ENCODE assay signal across 25 cellular contexts in genomic region chr10:76456190-76456589, GRCh38.
DNase-seq lines count a peak whose midpoint lies in the region; ATAC-seq, FAIRE-seq and TF ChIP-seq lines count a peak whose summit lies in the region.
"Had no signal": no experiment of that assay in that cellular context is flagged by ENCODE, and none has a peak within 500 bp of the region (broad histone marks: within the 10 kb centered on the region; RNA-seq: fewer than 3 reads in every experiment).

No MANE protein-coding gene starts in this region.

- H3K9ac ChIP-seq in GM23248 (no peak overlapping the region), K562 (ENCODE audit: insufficient read depth in 1 of 2, low read depth in 2 of 2, low read length in 2 of 2) (no peak overlapping the region)

- H3K27ac ChIP-seq in GM23248 (no peak overlapping the region), K562 (ENCODE audit: extremely low read depth, low read depth, low read length) (no peak overlapping the region), heart left ventricle (peak overlapping the region in 4 of 12 donors; percentile 7 to 49 (median 29))
- H3K27ac ChIP-seq: HL-60 had no signal

- TF ChIP-seq RAD21 in K562 (CRISPR knock-in tag; conservative IDR thresholded peaks at IDR 0.05 in 1 of 2, IDR thresholded peaks at IDR 0.05 in 1 of 2): no peak

- H3F3A ChIP-seq in GM23248 (ENCODE audit: insufficient read depth): no peaks in the 10 kb centered on the region

- H3K9me3 ChIP-seq in GM23248 (ENCODE audit: low read depth): no peaks in the 10 kb centered on the region
- no peaks in the 10 kb centered on the region for H3K9me3 ChIP-seq in K562 (replicated peaks; ENCODE audit: control insufficient read depth, insufficient read depth, low read depth, low read length)
- peaks cover 0 to 6% (median 0%) of the 10 kb centered on the region in 12 donors for H3K9me3 ChIP-seq in heart left ventricle
- H3K9me3 ChIP-seq: testis had no signal

- POLR2A ChIA-PET in K562 (lab: Yijun Ruan, JAX): no interaction called here

- H3K4me2 ChIP-seq in GM23248 (ENCODE audit: unreplicated experiment) (no peak overlapping the region), K562 (ENCODE audit: insufficient read depth, low read length) (no peak overlapping the region)

- no peak for TF ChIP-seq EP300 in K562 (IDR thresholded peaks at IDR 0.05; ENCODE audit: low read length)

- CTCF ChIA-PET in K562 (lab: Yijun Ruan, JAX; ENCODE audit: low intra/inter-chr PET ratio): no interaction called here

- 28 to 57% methylated on average over 1 of the region's 1 CpG for WGBS in GM23248 (ENCODE audit: low coverage in 1 of 2, low lambda C conversion rate in 2 of 2, missing lambda C conversion rate in 2 of 2), 2 experiments
- WGBS in K562 (ENCODE audit: insufficient coverage, low coverage, missing lambda C conversion rate): 0% methylated on average over 1 of the region's 1 CpG
- 44 to 66% (median 53%) methylated on average over 1 of the region's 1 CpG for WGBS in heart left ventricle, 4 donors

- H3K27me3 ChIP-seq in GM23248 (replicated peaks; ENCODE audit: insufficient read depth) (no peaks in the 10 kb centered on the region), K562 (ENCODE audit: control insufficient read depth in 2 of 2, insufficient read depth in 2 of 2, low read length in 2 of 2) (no peaks in the 10 kb centered on the region), heart left ventricle (no peaks in the 10 kb centered on the region)
- H3K27me3 ChIP-seq: testis had no signal

- H3K9me2 ChIP-seq in GM23248 (ENCODE audit: insufficient read depth): no peaks in the 10 kb centered on the region

- H4K20me1 ChIP-seq in GM23248 (ENCODE audit: insufficient read depth) (no peaks in the 10 kb centered on the region), K562 (replicated peaks; ENCODE audit: control insufficient read depth, insufficient read depth, low read length) (no peaks in the 10 kb centered on the region)

- H3K36me3 ChIP-seq in GM23248 (ENCODE audit: low read depth) (no peaks in the 10 kb centered on the region), K562 (ENCODE audit: control insufficient read depth, insufficient read depth, low read length) (no peaks in the 10 kb centered on the region), heart left ventricle (no peaks in the 10 kb centered on the region)

- H3K4me1 ChIP-seq in GM23248 (ENCODE audit: insufficient read depth) (peaks cover 18% of the 10 kb centered on the region), K562 (replicated peaks in 1 of 2; ENCODE audit: control insufficient read depth in 2 of 2, insufficient read depth in 2 of 2, low read length in 2 of 2) (no peaks in the 10 kb centered on the region), heart left ventricle (peaks cover 0 to 36% (median 12%) of the 10 kb centered on the region in 12 donors)

- no peak for ATAC-seq in K562
- ATAC-seq in heart left ventricle: peak in 3 of 4 donors; percentile 63 to 74 (median 64)
- no peak for ATAC-seq in GM21717 (IDR thresholded peaks at IDR 0.05; ENCODE audit: unreplicated experiment)
- no peak for ATAC-seq in GM21619 (IDR thresholded peaks at IDR 0.05; ENCODE audit: unreplicated experiment)
- ATAC-seq: activated CD8-positive, alpha-beta T cell treated with anti-CD3 and anti-CD28 coated beads for 36 hours; CD8-positive, alpha-beta T cell; naive thymus-derived CD8-positive, alpha-beta T cell had no signal

- FAIRE-seq in K562 (lab: Jason Lieb, UNC): no peak
- FAIRE-seq: H1 had no signal

- H2AFZ ChIP-seq in GM23248 (no peak overlapping the region), K562 (ENCODE audit: low read depth, low read length) (no peak overlapping the region)

- no peak for TF ChIP-seq CTCF in K562 (IDR thresholded peaks at IDR 0.05 in 2 of 3, conservative IDR thresholded peaks at IDR 0.05 in 1 of 3; ENCODE audit: insufficient read depth in 2 of 3, low read depth in 1 of 3, low read length in 3 of 3)
- TF ChIP-seq CTCF in heart left ventricle (IDR thresholded peaks at IDR 0.05): no peak

- H3K79me2 ChIP-seq in GM23248 (ENCODE audit: insufficient read depth) (no peaks in the 10 kb centered on the region), K562 (ENCODE audit: control insufficient read depth, insufficient read depth, low read length) (no peaks in the 10 kb centered on the region)

- in situ Hi-C loops in GM23248 (cut with MboI) (no loop called here), K562 (cut with MboI) (no loop called here)

- peak; percentile 24 for DNase-seq in GM23248
- no peak for DNase-seq in K562 (ENCODE audit: extremely low read depth in 1 of 4, low spot score in 3 of 4)
- DNase-seq in heart left ventricle: peak in 2 of 5 donors; percentile 18 to 48
- DNase-seq in skeletal muscle cell (ENCODE audit: low read depth): peak; percentile 26
- DNase-seq in activated naive CD4-positive, alpha-beta T cell (lab: John Stamatoyannopoulos, UW): no peak
- no peak for DNase-seq in stimulated activated CD4-positive, alpha-beta T cell treated with anti-CD3 and anti-CD28 coated beads, Interleukin-12 subunit alpha, Interleukin-12 subunit beta, amount 100 ng/mL, for 4 hours
- DNase-seq: activated B cell treated with CpG ODN at 0.5 μM for 24 hours; activated CD8-positive, alpha-beta T cell treated with anti-CD3 and anti-CD28 coated beads for 36 hours; activated T-cell treated with anti-CD3 and anti-CD28 coated beads, Interleukin-2, amount 50 U/mL, for 24 hours; CD8-positive, alpha-beta T cell; DMS79 treated with DMSO at 0.1 percent for 48 hours; erythroblast; head of caudate nucleus; immature natural killer cell; KG1; naive thymus-derived CD8-positive, alpha-beta T cell; NCI-H1092; NCI-H2081 treated with DMSO at 0.1 percent for 48 hours; NCI-H524; T-helper 2 cell; testis had no signal

- H3K9me1 ChIP-seq in K562 (ENCODE audit: control insufficient read depth, insufficient read depth, low read length): no peaks in the 10 kb centered on the region

- H3K4me3 ChIP-seq in GM23248: no peak overlapping the region
- no peak overlapping the region for H3K4me3 ChIP-seq in K562
- H3K4me3 ChIP-seq in heart left ventricle: no peak overlapping the region
- H3K4me3 ChIP-seq in skeletal muscle cell (ENCODE audit: low read depth, low read length): no peak overlapping the region
- H3K4me3 ChIP-seq: testis had no signal

- intact Hi-C loops in K562 (cut with micrococcal nuclease): no loop called here
- intact Hi-C loops in heart left ventricle (cut with DNase I): no loop called here

- no peak for TF ChIP-seq POLR2A in K562 (conservative IDR thresholded peaks at IDR 0.05)
- TF ChIP-seq POLR2A in heart left ventricle (IDR thresholded peaks at IDR 0.05): no peak

- no TSS peak for BruUV-seq in K562 (replicated peaks; lab: Mats Ljungman, UMichigan)

TF ChIP-seq in K562, 482 proteins besides CTCF, POLR2A, EP300 and RAD21:
- TF ChIP-seq BRF1 (IDR thresholded peaks at IDR 0.05; ENCODE audit: borderline replicate concordance, extremely low read depth, insufficient read length) (no peak), USF2 (CRISPR knock-in tag; IDR thresholded peaks at IDR 0.05) (0 out of 2 replicates have a peak, but pooled peaks have one; percentile 24), PRMT5 (CRISPR knock-in tag; IDR thresholded peaks at IDR 0.05) (no peak)

Comparison
In these comparisons a context has a peak if more than half of its experiments do, and no peak if none do; other contexts are left out.
1. DNase-seq: peak in GM23248 (single experiment) and skeletal muscle cell (single experiment); none in K562 (0 of 4), activated naive CD4-positive, alpha-beta T cell (0 of 4) and stimulated activated CD4-positive, alpha-beta T cell treated with anti-CD3 and anti-CD28 coated beads, Interleukin-12 subunit alpha, Interleukin-12 subunit beta, amount 100 ng/mL, for 4 hours (single experiment).
2. ATAC-seq: peak in heart left ventricle (3 of 4); none in K562 (single experiment), GM21717 (single experiment) and GM21619 (single experiment).